ENCODE assay signal across 27 cellular contexts in the genomic region with DNA sequence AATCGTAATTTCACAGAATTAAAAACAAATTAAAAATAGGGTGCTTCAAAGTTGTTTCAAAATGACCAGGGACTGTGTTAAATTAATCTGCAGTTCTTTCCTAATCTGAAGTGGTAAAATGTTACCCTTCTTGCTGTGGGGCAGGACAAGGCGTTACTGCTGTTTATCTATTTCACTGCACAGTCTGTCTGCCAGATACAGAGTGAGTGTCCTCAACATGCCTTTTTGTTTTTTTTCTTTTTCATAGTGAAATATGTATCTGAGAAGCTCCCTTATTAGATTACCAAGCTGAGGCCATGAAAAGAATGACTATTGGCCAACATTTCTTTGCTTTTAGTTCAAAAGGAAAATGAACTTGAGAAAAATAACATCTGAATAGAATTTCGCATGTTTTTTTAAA. TPM values are rescaled to one million over a fixed set of nuclear protein-coding genes. Genes with fewer than 3 reads are reported as not detected.
DNase-seq lines count a peak whose midpoint lies in the region; ATAC-seq and TF ChIP-seq lines count a peak whose summit lies in the region.
"Had no signal": no experiment of that assay in that cellular context is flagged by ENCODE, and none has a peak within 500 bp of the region (broad histone marks: within the 10 kb centered on the region; RNA-seq: fewer than 3 reads in every experiment).

No MANE protein-coding gene starts in this region.

- peak overlapping the region; percentile 12 for H3K27ac Mint-ChIP-seq in chondrocyte (ENCODE audit: unreplicated experiment)
- H3K27ac Mint-ChIP-seq in osteocyte (ENCODE audit: unreplicated experiment) = peak overlapping the region; percentile 31
- H3K27ac Mint-ChIP-seq: activated naive CD8-positive, alpha-beta T cell; CD14-positive monocyte; T-helper 2 cell treated with Interferon-gamma antibody and Interleukin-4, amounts not matched to agents 5 μg/mL and 100 μg/mL, for 36 hours had no signal

- H3K9me3 Mint-ChIP-seq in chondrocyte (ENCODE audit: low read depth) (no peaks in the 10 kb centered on the region), osteocyte (ENCODE audit: unreplicated experiment) (no peaks in the 10 kb centered on the region)
- H3K9me3 Mint-ChIP-seq: T-helper 2 cell treated with Interferon-gamma antibody and Interleukin-4, amounts not matched to agents 5 μg/mL and 100 μg/mL, for 36 hours had no signal

- H3K4me3 Mint-ChIP-seq in chondrocyte (ENCODE audit: unreplicated experiment) (no peak overlapping the region), osteocyte (ENCODE audit: unreplicated experiment) (no peak overlapping the region)
- H3K4me3 Mint-ChIP-seq: activated naive CD8-positive, alpha-beta T cell; CD14-positive monocyte; T-helper 2 cell treated with Interferon-gamma antibody and Interleukin-4, amounts not matched to agents 5 μg/mL and 100 μg/mL, for 36 hours had no signal

- no peak overlapping the region for H3K4me3 ChIP-seq in cardiac muscle cell
- no peak overlapping the region for H3K4me3 ChIP-seq in MM.1S (ENCODE audit: low read length)
- H3K4me3 ChIP-seq: ascending aorta, thoracic aorta, vagina had no signal

- peaks cover 34% of the 10 kb centered on the region for H3K4me1 Mint-ChIP-seq in chondrocyte (ENCODE audit: low read depth)
- H3K4me1 Mint-ChIP-seq in osteocyte (ENCODE audit: unreplicated experiment) = peaks cover 33% of the 10 kb centered on the region
- H3K4me1 Mint-ChIP-seq: CD14-positive monocyte had no signal

- H3K9me3 ChIP-seq in cardiac muscle cell (ENCODE audit: low read depth) (no peaks in the 10 kb centered on the region), MM.1S (replicated peaks; ENCODE audit: insufficient read depth, low read length) (no peaks in the 10 kb centered on the region)
- H3K9me3 ChIP-seq: ascending aorta, neutrophil, thoracic aorta, vagina had no signal

- DNase-seq in OCI-M1 (lab: John Stamatoyannopoulos, UW) (peak; percentile 54), chondrocyte (ENCODE audit: low spot score) (no peak), cardiac muscle cell (ENCODE audit: low read depth in 1 of 2, low spot score in 1 of 2) (peak in 1 of 2 donors; percentile 43), osteocyte (ENCODE audit: extremely low spot score, unreplicated experiment) (no peak), MM.1S (no peak)
- DNase-seq: activated CD4-positive, alpha-beta T cell treated with anti-CD3 and anti-CD28 coated beads for 48 hours; activated CD8-positive, alpha-beta memory T cell treated with anti-CD3 and anti-CD28 coated beads for 24 hours; activated effector memory CD4-positive, alpha-beta T cell treated with Interleukin-2 at 50 U/mL for 16 hours; central memory CD4-positive, alpha-beta T cell; left colon; mesenchymal stem cell; NCI-H1436; NCI-H2081 treated with DMSO at 0.1 percent for 48 hours; NCI-H774; stimulated activated naive CD8-positive, alpha-beta T cell treated with anti-CD3 and anti-CD28 coated beads, Interleukin-15, Interleukin-2, amounts not matched to agents 100 U/mL and 50 U/mL, for 24 hours; WERI-Rb-1 had no signal

- H3K36me3 Mint-ChIP-seq in chondrocyte (ENCODE audit: low read depth) = no peaks in the 10 kb centered on the region
- H3K36me3 Mint-ChIP-seq in osteocyte (ENCODE audit: unreplicated experiment) = no peaks in the 10 kb centered on the region
- H3K36me3 Mint-ChIP-seq: CD14-positive monocyte had no signal

- H3K4me1 ChIP-seq in cardiac muscle cell (ENCODE audit: low read depth) (peaks cover 34% of the 10 kb centered on the region), MM.1S (ENCODE audit: low read length) (no peaks in the 10 kb centered on the region)
- H3K4me1 ChIP-seq: ascending aorta had no signal

- ATAC-seq in HG03521 (IDR thresholded peaks at IDR 0.05; ENCODE audit: unreplicated experiment) (no peak), GM21360 (IDR thresholded peaks at IDR 0.05; ENCODE audit: unreplicated experiment) (no peak), HG02981 (IDR thresholded peaks at IDR 0.05; ENCODE audit: unreplicated experiment) (no peak)
- ATAC-seq: left colon; stimulated activated naive CD8-positive, alpha-beta T cell treated with anti-CD3 and anti-CD28 coated beads, Interleukin-15, Interleukin-2, amounts not matched to agents 100 U/mL and 50 U/mL, for 24 hours had no signal

- no peak overlapping the region for H3K9ac ChIP-seq in MM.1S (ENCODE audit: low read length)

- H3K36me3 ChIP-seq in cardiac muscle cell = no peaks in the 10 kb centered on the region
- H3K36me3 ChIP-seq in MM.1S (replicated peaks; ENCODE audit: insufficient read depth, low read length) = no peaks in the 10 kb centered on the region
- H3K36me3 ChIP-seq: ascending aorta, neutrophil, thoracic aorta, vagina, WERI-Rb-1 had no signal

- H2AFZ ChIP-seq in MM.1S (ENCODE audit: low read length) = no peak overlapping the region

- H3K27me3 ChIP-seq in cardiac muscle cell (no peaks in the 10 kb centered on the region), MM.1S (replicated peaks; ENCODE audit: insufficient read depth, low read length) (no peaks in the 10 kb centered on the region)
- H3K27me3 ChIP-seq: ascending aorta, vagina had no signal

- no peaks in the 10 kb centered on the region for H3F3A ChIP-seq in MM.1S (ENCODE audit: insufficient read depth, low read length)

- no peaks in the 10 kb centered on the region for H4K20me1 ChIP-seq in MM.1S (ENCODE audit: insufficient read depth, low read length)

- H3K79me2 ChIP-seq in MM.1S (ENCODE audit: low read length) = no peaks in the 10 kb centered on the region

- H3K27me3 Mint-ChIP-seq in chondrocyte (ENCODE audit: low read depth) (no peaks in the 10 kb centered on the region), osteocyte (ENCODE audit: unreplicated experiment) (no peaks in the 10 kb centered on the region)
- H3K27me3 Mint-ChIP-seq: activated naive CD8-positive, alpha-beta T cell; progenitor cell of endocrine pancreas had no signal

- no peaks in the 10 kb centered on the region for H3K9me2 ChIP-seq in MM.1S (replicated peaks; ENCODE audit: insufficient read depth, low read length)

- H3K4me2 ChIP-seq in MM.1S (ENCODE audit: low read depth, low read length) = no peak overlapping the region

- peak overlapping the region; percentile 40 for H3K27ac ChIP-seq in cardiac muscle cell
- no peak overlapping the region for H3K27ac ChIP-seq in MM.1S (ENCODE audit: low read length)
- H3K27ac ChIP-seq: ascending aorta, neutrophil, thoracic aorta, vagina, WERI-Rb-1 had no signal

- no peak for TF ChIP-seq CTCF in chondrocyte (IDR thresholded peaks at IDR 0.05)
- TF ChIP-seq CTCF in cardiac muscle cell (IDR thresholded peaks at IDR 0.05; ENCODE audit: low read depth, low read length) = no peak
- TF ChIP-seq CTCF in osteocyte (IDR thresholded peaks at IDR 0.05) = no peak
- no peak for TF ChIP-seq CTCF in MM.1S (IDR thresholded peaks at IDR 0.05; ENCODE audit: low read length)

RNA-seq across cellular contexts. Expression of a gene that starts 38.0 kb away (rescaled TPM):
- total RNA-seq in chondrocyte = 17.1 to 18.1 TPM (median 17.5 TPM) in 3 replicates
- 20.2 and 23.1 TPM in 2 replicates for total RNA-seq in cardiac muscle cell
- polyA plus RNA-seq in cardiac muscle cell = 2.7 and 3.9 TPM in 2 replicates
- total RNA-seq in osteocyte = 25.7 and 28.9 TPM in 2 replicates
- polyA plus RNA-seq: CD14-positive monocyte had no signal
